In the genomic region with DNA sequence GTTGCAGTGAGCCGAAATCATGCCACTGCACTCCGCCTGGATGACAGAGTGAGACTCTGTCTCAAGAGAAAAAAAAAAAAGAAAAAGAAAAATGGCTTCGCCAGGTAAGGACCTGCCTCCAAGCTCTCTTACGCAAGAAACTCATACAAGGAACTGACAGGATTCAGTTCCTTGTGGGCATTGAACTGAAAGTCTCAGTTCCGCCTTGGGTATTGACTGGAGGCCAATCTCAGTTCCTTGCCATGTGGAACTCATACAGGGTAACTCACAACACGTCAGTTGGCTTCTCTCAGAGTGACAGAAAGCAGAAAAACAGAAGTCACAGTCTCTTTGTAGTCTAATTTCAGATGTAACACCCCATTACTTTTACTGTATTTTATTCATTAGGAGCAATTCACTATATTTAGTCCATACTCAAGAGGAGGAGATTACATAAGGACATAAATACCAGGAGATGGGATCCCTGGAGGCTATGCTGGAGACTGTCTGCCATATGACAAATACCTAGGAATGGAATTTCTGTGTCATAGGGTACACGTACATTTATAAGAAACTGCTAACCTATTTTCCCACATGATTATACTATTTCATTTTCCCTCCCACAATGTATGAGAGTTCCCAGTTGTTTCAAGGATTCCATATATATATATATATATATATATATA, we compare ENCODE assay signal across 9 cellular contexts. TPM values are rescaled to one million over a fixed set of nuclear protein-coding genes. Genes with fewer than 3 reads are reported as not detected.
DNase-seq lines count a peak whose midpoint lies in the region; ATAC-seq lines count a peak whose summit lies in the region.
"Had no signal": no experiment of that assay in that cellular context is flagged by ENCODE, and none has a peak within 500 bp of the region (broad histone marks: within the 10 kb centered on the region; RNA-seq: fewer than 3 reads in every experiment).

No MANE protein-coding gene starts in this region.

- peak; percentile 99 for ATAC-seq in HG02981 (IDR thresholded peaks at IDR 0.05; ENCODE audit: unreplicated experiment)
- ATAC-seq: Panc1 had no signal

- DNase-seq in GM19240 (ENCODE audit: insufficient read length, low spot score) (peak; percentile 18), RPMI7951 (ENCODE audit: low read depth) (peak; percentile 74), putamen (ENCODE audit: low spot score) (peak; percentile 27), GDM1 (lab: John Stamatoyannopoulos, UW) (no peak)
- DNase-seq in activated CD4-positive, CD25-positive, alpha-beta regulatory T cell (lab: John Stamatoyannopoulos, UW) = no peak
- DNase-seq in activated CD4-positive, alpha-beta T cell treated with anti-CD3 and anti-CD28 coated beads for 4 hours = no peak
- DNase-seq in activated naive CD4-positive, alpha-beta T cell treated with anti-CD3 and anti-CD28 coated beads, Interleukin-2, amount 50 U/mL, for 16 hours = no peak

RNA-seq across cellular contexts. Expression of gene NOPCHAP1, which starts 11.4 kb away (rescaled TPM):
- total RNA-seq in RPMI7951 (2014; rRNA removed; shearing (Covaris generic)) = 9.3 and 10.8 TPM in 2 replicates

RNA-seq across cellular contexts. Expression of gene SLC41A2, which starts 16.7 kb away (rescaled TPM):
- 10.9 and 13.6 TPM in 2 replicates for total RNA-seq in RPMI7951 (2014; rRNA removed; shearing (Covaris generic))

Comparison
In these comparisons a context has a peak if more than half of its experiments do, and no peak if none do; other contexts are left out.
1. DNase-seq: peak in GM19240 (single experiment), RPMI7951 (single experiment) and putamen (single experiment); none in activated CD4-positive, CD25-positive, alpha-beta regulatory T cell (0 of 4), activated CD4-positive, alpha-beta T cell treated with anti-CD3 and anti-CD28 coated beads for 4 hours (0 of 2), GDM1 (single experiment) and activated naive CD4-positive, alpha-beta T cell treated with anti-CD3 and anti-CD28 coated beads, Interleukin-2, amount 50 U/mL, for 16 hours (single experiment).